Comparison of ENCODE assay signal across 10 cellular contexts in genomic region chr15:59399465-59400102, GRCh38. TPM values are rescaled to one million over a fixed set of nuclear protein-coding genes. Genes with fewer than 3 reads are reported as not detected.
DNase-seq lines count a peak whose midpoint lies in the region; ATAC-seq lines count a peak whose summit lies in the region.
"Had no signal": no experiment of that assay in that cellular context is flagged by ENCODE, and none has a peak within 500 bp of the region (broad histone marks: within the 10 kb centered on the region; RNA-seq: fewer than 3 reads in every experiment).

No MANE protein-coding gene starts in this region.

- H3K27me3 ChIP-seq in BLaER1, result 0 out of 2 replicates have a peak, but pooled peaks cover 3% of the 10 kb centered on the region

- ATAC-seq in HG03039 (IDR thresholded peaks at IDR 0.05; ENCODE audit: unreplicated experiment), result peak; percentile 62
- ATAC-seq in activated T-cell treated with anti-CD3 and anti-CD28 coated beads, Interleukin-2, amount 50 U/mL, for 72 hours (replicated peaks in 1 of 2), result no peak
- ATAC-seq: K562 had no signal

- no peaks in the 10 kb centered on the region for H3K9me3 Mint-ChIP-seq in activated T-cell treated with anti-CD3 and anti-CD28 coated beads, Interleukin-2, amount 50 U/mL, for 72 hours
- H3K9me3 Mint-ChIP-seq: brain had no signal

- H3K9me3 ChIP-seq in BLaER1, result no peaks in the 10 kb centered on the region

- peak overlapping the region; percentile 32; the same call in 1 of the 2 replicates for H3K4me2 ChIP-seq in BLaER1

- H3K36me3 Mint-ChIP-seq in activated T-cell treated with anti-CD3 and anti-CD28 coated beads, Interleukin-2, amount 50 U/mL, for 72 hours (ENCODE audit: insufficient read depth in 2 of 2), result no peaks in the 10 kb centered on the region
- H3K36me3 Mint-ChIP-seq: brain had no signal

- no peak overlapping the region for H3K4me3 ChIP-seq in BLaER1
- H3K4me3 ChIP-seq: K562 had no signal

- H3K36me3 ChIP-seq in BLaER1, result no peaks in the 10 kb centered on the region

- no peaks in the 10 kb centered on the region for H3K4me1 Mint-ChIP-seq in activated T-cell treated with anti-CD3 and anti-CD28 coated beads, Interleukin-2, amount 50 U/mL, for 72 hours (ENCODE audit: low read depth)

- H3K4me3 Mint-ChIP-seq in activated T-cell treated with anti-CD3 and anti-CD28 coated beads, Interleukin-2, amount 50 U/mL, for 72 hours, result no peak overlapping the region
- H3K4me3 Mint-ChIP-seq: brain had no signal

- intact Hi-C loops in posterior vena cava (cut with DNase I), result no loop called here

- no peaks in the 10 kb centered on the region for H4K20me1 ChIP-seq in BLaER1

- no peak overlapping the region for H3K9ac ChIP-seq in BLaER1

- DNase-seq in GM19240 (ENCODE audit: insufficient read length, low spot score) (peak; percentile 48), RPMI8226 (peak; percentile 83), posterior vena cava (ENCODE audit: low spot score) (no peak), NK-92 (lab: John Stamatoyannopoulos, UW; ENCODE audit: unreplicated experiment) (no peak), HCEC 1CT (no peak)
- no peak for DNase-seq in activated T-cell treated with anti-CD3 and anti-CD28 coated beads, Interleukin-2, amount 50 U/mL, for 72 hours

- peaks cover 35% of the 10 kb centered on the region for H3K27me3 Mint-ChIP-seq in activated T-cell treated with anti-CD3 and anti-CD28 coated beads, Interleukin-2, amount 50 U/mL, for 72 hours (ENCODE audit: low read depth)

- H3K27ac ChIP-seq in BLaER1, result no peak overlapping the region

- H3K4me1 ChIP-seq in BLaER1, result peaks cover 9% of the 10 kb centered on the region

- no peak overlapping the region for H3K27ac Mint-ChIP-seq in activated T-cell treated with anti-CD3 and anti-CD28 coated beads, Interleukin-2, amount 50 U/mL, for 72 hours
- H3K27ac Mint-ChIP-seq: brain had no signal

RNA-seq across cellular contexts. Expression of gene MYO1E, which starts 26.9 kb away (rescaled TPM):
- 100 to 1,000 TPM; 113 to 193 TPM for total RNA-seq in posterior vena cava
- 1 to 10 TPM; 1.9 to 4.6 TPM for total RNA-seq in activated T-cell treated with anti-CD3 and anti-CD28 coated beads, Interleukin-2, amount 50 U/mL, for 72 hours

RNA-seq across cellular contexts. Expression of gene FAM81A, which starts 38.4 kb away (rescaled TPM):
- 1 to 10 TPM in 1 of 2 donors, under 1 TPM in 1; 0.90 to 1.7 TPM for total RNA-seq in posterior vena cava
- total RNA-seq in activated T-cell treated with anti-CD3 and anti-CD28 coated beads, Interleukin-2, amount 50 U/mL, for 72 hours, result under 1 TPM in 1 of 2 donors, not detected in 1; 0.21 TPM
- total RNA-seq: K562 had no signal

Comparison
In these comparisons a context has a peak if more than half of its experiments do, and no peak if none do; other contexts are left out.
1. DNase-seq: peak in GM19240 (single experiment) and RPMI8226 (single experiment); none in posterior vena cava (single experiment), NK-92 (single experiment), HCEC 1CT (single experiment) and activated T-cell treated with anti-CD3 and anti-CD28 coated beads, Interleukin-2, amount 50 U/mL, for 72 hours (0 of 2).
2. RNA of gene MYO1E, which starts 26.9 kb away (total RNA-seq): 113 to 193 TPM in posterior vena cava; 1.9 to 4.6 TPM in activated T-cell treated with anti-CD3 and anti-CD28 coated beads, Interleukin-2, amount 50 U/mL, for 72 hours; every median in the first group is over 10 times any median in the second.